In the genomic region with DNA sequence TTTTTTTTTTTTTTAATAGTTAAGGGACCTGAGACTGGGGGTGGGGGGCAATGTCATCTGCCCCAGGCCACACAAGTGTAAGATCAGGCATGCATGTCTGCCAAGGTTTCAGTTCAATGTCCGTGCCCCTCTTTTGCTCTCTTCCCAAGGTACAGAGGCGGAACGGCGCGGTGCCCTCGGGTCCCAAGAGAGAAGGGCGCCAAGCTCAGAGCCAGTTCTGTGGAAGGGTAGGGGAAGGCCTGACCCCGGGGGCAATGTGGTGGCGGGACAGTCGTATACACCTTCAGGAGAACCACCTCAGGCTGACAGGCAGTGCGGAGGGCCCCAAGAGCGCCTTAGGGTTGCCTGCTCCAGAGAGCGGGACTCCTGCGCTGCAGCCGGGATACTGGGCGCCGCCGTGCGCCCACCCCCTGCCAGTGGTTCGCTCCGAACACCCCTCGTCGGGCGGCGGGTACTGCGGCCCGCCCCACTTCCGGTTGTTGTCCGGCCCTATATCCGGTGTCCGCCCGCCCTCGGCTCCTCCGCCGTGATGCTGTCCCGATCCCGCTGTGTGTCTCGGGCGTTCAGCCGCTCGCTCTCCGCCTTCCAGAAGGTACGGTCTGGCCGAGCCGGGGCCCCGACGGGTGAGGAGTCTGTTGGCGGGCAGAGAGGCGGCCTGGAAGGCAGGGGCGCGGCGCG, we compare ENCODE assay signal across 7 cellular contexts. TPM values are rescaled to one million over a fixed set of nuclear protein-coding genes. Genes with fewer than 3 reads are reported as not detected.
DNase-seq lines count a peak whose midpoint lies in the region; ATAC-seq and TF ChIP-seq lines count a peak whose summit lies in the region.

DLST (plus strand) TSS at position 492 of the 678 bp plus-strand sequence; CDS start at position 530, 38 bp downstream.

- peak within 1 kb of the TSS; percentile 99 for H2AFZ ChIP-seq in hepatocyte

- peaks cover 46% of the 10 kb centered on the region for H3K79me2 ChIP-seq in hepatocyte

- peaks cover 25% of the 10 kb centered on the region for H3K4me1 ChIP-seq in hepatocyte (ENCODE audit: insufficient read depth)

- no peaks in the 10 kb centered on the region for H3K9me2 ChIP-seq in hepatocyte (replicated peaks; ENCODE audit: insufficient read depth)

- H3K4me3 ChIP-seq in astrocyte of the cerebellum (ENCODE audit: low read depth, low read length): peak within 1 kb of the TSS; percentile 88
- H3K4me3 ChIP-seq in hepatocyte: peak within 1 kb of the TSS; percentile 96

- ATAC-seq in GM18508 (IDR thresholded peaks at IDR 0.05; ENCODE audit: insufficient read depth, unreplicated experiment) (peak; percentile 61), HG02973 (IDR thresholded peaks at IDR 0.05; ENCODE audit: unreplicated experiment) (peak; percentile 88)

- peak within 1 kb of the TSS; percentile 98 for H3K27ac ChIP-seq in hepatocyte

- peaks cover 39% of the 10 kb centered on the region for H4K20me1 ChIP-seq in hepatocyte (ENCODE audit: insufficient read depth, poor library complexity, severe bottlenecking)

- peak; percentile 81 to 90 for DNase-seq in NCI-H2081 (lab: John Stamatoyannopoulos, UW)
- DNase-seq in T-helper 9 cell: peak; percentile 77
- DNase-seq in astrocyte of the cerebellum (ENCODE audit: low read depth): peak; percentile 60
- peak; percentile 94 for DNase-seq in hepatocyte (ENCODE audit: low spot score)
- DNase-seq in retina: peak; percentile 98

- in situ Hi-C loops in astrocyte of the cerebellum (cut with HindIII; ENCODE audit: low sequenced_read_pairs): no loop called here

- under 1% methylated on average over 39 of the region's 53 CpGs for WGBS in hepatocyte (ENCODE audit: low lambda C conversion rate, missing lambda C conversion rate)

- H3K4me2 ChIP-seq in hepatocyte: peak within 1 kb of the TSS; percentile 91

- no peaks in the 10 kb centered on the region for H3K36me3 ChIP-seq in hepatocyte (replicated peaks; ENCODE audit: insufficient read depth, low read depth)

- no peak for TF ChIP-seq CTCF in astrocyte of the cerebellum (IDR thresholded peaks at IDR 0.05; ENCODE audit: low read depth, low read length, missing control alignments)
- TF ChIP-seq CTCF in hepatocyte (IDR thresholded peaks at IDR 0.05; ENCODE audit: poor library complexity): no peak

- no peaks in the 10 kb centered on the region for H3K9me3 ChIP-seq in hepatocyte (ENCODE audit: low read depth)

- no peaks in the 10 kb centered on the region for H3K27me3 ChIP-seq in hepatocyte

RNA-seq across cellular contexts. Expression of gene DLST, which starts in this region (rescaled TPM):
- 68.7 and 69.4 TPM in 2 replicates for total RNA-seq in hepatocyte
- polyA plus RNA-seq in hepatocyte: 5.6 and 10.8 TPM in 2 replicates

Comparison
In these comparisons a context has a peak if more than half of its experiments do, and no peak if none do; other contexts are left out.
1. Peak in every context shown above with its lines: DNase-seq, ATAC-seq, H3K4me3 ChIP-seq and H3K27ac ChIP-seq.